Comparison of ENCODE assay signal across 1 cellular context in the genomic region with DNA sequence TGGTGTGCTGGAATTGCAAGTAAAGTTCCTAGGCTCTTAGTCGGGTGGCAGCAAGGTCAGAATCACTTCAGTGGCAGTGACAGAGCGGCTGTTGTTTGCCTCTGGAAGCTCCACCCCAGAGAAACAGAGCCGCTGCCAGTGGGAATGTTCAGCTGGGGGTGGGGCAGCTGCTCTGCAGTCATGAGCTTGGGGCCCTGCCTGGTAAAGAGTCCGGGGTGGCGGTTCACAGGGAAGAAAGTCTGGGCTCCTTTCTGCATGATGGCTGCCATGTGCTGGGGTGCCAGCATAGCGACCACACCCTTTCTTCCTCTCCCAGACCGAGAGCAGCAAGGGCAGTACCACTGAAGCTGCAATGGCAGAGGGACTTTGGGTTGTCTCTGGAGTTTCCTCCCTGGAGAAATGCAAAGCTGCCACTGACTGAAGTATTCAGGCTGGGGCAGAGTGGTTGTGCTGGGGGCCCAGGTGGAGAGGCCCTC.
TF ChIP-seq lines count a peak whose summit lies in the region.

No MANE protein-coding gene starts in this region.

TF ChIP-seq in HepG2, 621 proteins besides CTCF, POLR2A, EP300 and RAD21 (continued from another document and continues in another):
- TF ChIP-seq, protein P1, sequence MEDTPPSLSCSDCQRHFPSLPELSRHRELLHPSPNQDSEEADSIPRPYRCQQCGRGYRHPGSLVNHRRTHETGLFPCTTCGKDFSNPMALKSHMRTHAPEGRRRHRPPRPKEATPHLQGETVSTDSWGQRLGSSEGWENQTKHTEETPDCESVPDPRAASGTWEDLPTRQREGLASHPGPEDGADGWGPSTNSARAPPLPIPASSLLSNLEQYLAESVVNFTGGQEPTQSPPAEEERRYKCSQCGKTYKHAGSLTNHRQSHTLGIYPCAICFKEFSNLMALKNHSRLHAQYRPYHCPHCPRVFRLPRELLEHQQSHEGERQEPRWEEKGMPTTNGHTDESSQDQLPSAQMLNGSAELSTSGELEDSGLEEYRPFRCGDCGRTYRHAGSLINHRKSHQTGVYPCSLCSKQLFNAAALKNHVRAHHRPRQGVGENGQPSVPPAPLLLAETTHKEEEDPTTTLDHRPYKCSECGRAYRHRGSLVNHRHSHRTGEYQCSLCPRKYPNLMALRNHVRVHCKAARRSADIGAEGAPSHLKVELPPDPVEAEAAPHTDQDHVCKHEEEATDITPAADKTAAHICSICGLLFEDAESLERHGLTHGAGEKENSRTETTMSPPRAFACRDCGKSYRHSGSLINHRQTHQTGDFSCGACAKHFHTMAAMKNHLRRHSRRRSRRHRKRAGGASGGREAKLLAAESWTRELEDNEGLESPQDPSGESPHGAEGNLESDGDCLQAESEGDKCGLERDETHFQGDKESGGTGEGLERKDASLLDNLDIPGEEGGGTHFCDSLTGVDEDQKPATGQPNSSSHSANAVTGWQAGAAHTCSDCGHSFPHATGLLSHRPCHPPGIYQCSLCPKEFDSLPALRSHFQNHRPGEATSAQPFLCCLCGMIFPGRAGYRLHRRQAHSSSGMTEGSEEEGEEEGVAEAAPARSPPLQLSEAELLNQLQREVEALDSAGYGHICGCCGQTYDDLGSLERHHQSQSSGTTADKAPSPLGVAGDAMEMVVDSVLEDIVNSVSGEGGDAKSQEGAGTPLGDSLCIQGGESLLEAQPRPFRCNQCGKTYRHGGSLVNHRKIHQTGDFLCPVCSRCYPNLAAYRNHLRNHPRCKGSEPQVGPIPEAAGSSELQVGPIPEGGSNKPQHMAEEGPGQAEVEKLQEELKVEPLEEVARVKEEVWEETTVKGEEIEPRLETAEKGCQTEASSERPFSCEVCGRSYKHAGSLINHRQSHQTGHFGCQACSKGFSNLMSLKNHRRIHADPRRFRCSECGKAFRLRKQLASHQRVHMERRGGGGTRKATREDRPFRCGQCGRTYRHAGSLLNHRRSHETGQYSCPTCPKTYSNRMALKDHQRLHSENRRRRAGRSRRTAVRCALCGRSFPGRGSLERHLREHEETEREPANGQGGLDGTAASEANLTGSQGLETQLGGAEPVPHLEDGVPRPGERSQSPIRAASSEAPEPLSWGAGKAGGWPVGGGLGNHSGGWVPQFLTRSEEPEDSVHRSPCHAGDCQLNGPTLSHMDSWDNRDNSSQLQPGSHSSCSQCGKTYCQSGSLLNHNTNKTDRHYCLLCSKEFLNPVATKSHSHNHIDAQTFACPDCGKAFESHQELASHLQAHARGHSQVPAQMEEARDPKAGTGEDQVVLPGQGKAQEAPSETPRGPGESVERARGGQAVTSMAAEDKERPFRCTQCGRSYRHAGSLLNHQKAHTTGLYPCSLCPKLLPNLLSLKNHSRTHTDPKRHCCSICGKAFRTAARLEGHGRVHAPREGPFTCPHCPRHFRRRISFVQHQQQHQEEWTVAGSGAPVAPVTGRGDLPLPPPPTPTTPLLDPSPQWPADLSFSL (CRISPR knock-in tag; IDR thresholded peaks at IDR 0.05) = no peak
- TF ChIP-seq, protein P2, sequence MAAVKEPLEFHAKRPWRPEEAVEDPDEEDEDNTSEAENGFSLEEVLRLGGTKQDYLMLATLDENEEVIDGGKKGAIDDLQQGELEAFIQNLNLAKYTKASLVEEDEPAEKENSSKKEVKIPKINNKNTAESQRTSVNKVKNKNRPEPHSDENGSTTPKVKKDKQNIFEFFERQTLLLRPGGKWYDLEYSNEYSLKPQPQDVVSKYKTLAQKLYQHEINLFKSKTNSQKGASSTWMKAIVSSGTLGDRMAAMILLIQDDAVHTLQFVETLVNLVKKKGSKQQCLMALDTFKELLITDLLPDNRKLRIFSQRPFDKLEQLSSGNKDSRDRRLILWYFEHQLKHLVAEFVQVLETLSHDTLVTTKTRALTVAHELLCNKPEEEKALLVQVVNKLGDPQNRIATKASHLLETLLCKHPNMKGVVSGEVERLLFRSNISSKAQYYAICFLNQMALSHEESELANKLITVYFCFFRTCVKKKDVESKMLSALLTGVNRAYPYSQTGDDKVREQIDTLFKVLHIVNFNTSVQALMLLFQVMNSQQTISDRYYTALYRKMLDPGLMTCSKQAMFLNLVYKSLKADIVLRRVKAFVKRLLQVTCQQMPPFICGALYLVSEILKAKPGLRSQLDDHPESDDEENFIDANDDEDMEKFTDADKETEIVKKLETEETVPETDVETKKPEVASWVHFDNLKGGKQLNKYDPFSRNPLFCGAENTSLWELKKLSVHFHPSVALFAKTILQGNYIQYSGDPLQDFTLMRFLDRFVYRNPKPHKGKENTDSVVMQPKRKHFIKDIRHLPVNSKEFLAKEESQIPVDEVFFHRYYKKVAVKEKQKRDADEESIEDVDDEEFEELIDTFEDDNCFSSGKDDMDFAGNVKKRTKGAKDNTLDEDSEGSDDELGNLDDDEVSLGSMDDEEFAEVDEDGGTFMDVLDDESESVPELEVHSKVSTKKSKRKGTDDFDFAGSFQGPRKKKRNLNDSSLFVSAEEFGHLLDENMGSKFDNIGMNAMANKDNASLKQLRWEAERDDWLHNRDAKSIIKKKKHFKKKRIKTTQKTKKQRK (IDR thresholded peaks at IDR 0.05; ENCODE audit: low read length) = no peak
- TF ChIP-seq JDP2 (CRISPR knock-in tag; IDR thresholded peaks at IDR 0.05; ENCODE audit: borderline replicate concordance) (no peak), ZBTB7B (CRISPR knock-in tag; IDR thresholded peaks at IDR 0.05) (0 out of 2 replicates have a peak, but pooled peaks have one; percentile 37), MAFF (IDR thresholded peaks at IDR 0.05; ENCODE audit: low read depth, low read length) (no peak), YEATS2 (CRISPR knock-in tag; IDR thresholded peaks at IDR 0.05; ENCODE audit: borderline replicate concordance) (no peak), ZNF567 (CRISPR knock-in tag; IDR thresholded peaks at IDR 0.05; ENCODE audit: borderline replicate concordance) (0 out of 2 replicates have a peak, but pooled peaks have one; percentile 21), PITX1 (CRISPR knock-in tag; IDR thresholded peaks at IDR 0.05) (no peak), ZNF776 (CRISPR knock-in tag; IDR thresholded peaks at IDR 0.05) (no peak), PHF21A (CRISPR knock-in tag; IDR thresholded peaks at IDR 0.05) (no peak), GTF2F1 (IDR thresholded peaks at IDR 0.05; ENCODE audit: low read length) (no peak), ZNF343 (CRISPR knock-in tag; IDR thresholded peaks at IDR 0.05) (0 out of 2 replicates have a peak, but pooled peaks have one; percentile 56), ZNF709 (CRISPR knock-in tag; IDR thresholded peaks at IDR 0.05) (no peak), NONO (IDR thresholded peaks at IDR 0.05) (no peak), NONO (CRISPR knock-in tag; conservative IDR thresholded peaks at IDR 0.05) (no peak), CEBPG (CRISPR knock-in tag; IDR thresholded peaks at IDR 0.05) (no peak), ZNF20 (CRISPR knock-in tag; IDR thresholded peaks at IDR 0.05) (no peak), ZNF484 (CRISPR knock-in tag; IDR thresholded peaks at IDR 0.05; ENCODE audit: borderline replicate concordance, low read depth) (no peak), NAIF1 (CRISPR knock-in tag; IDR thresholded peaks at IDR 0.05; ENCODE audit: borderline replicate concordance) (no peak), ADNP (CRISPR knock-in tag; IDR thresholded peaks at IDR 0.05) (no peak), BRCA1 (CRISPR knock-in tag; IDR thresholded peaks at IDR 0.05) (no peak), ZNF260 (CRISPR knock-in tag; IDR thresholded peaks at IDR 0.05; ENCODE audit: borderline replicate concordance, low read depth) (no peak)
- TF ChIP-seq, protein P3, sequence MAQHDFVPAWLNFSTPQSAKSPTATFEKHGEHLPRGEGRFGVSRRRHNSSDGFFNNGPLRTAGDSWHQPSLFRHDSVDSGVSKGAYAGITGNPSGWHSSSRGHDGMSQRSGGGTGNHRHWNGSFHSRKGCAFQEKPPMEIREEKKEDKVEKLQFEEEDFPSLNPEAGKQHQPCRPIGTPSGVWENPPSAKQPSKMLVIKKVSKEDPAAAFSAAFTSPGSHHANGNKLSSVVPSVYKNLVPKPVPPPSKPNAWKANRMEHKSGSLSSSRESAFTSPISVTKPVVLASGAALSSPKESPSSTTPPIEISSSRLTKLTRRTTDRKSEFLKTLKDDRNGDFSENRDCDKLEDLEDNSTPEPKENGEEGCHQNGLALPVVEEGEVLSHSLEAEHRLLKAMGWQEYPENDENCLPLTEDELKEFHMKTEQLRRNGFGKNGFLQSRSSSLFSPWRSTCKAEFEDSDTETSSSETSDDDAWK (CRISPR knock-in tag; IDR thresholded peaks at IDR 0.05) = no peak
- TF ChIP-seq, protein P4, sequence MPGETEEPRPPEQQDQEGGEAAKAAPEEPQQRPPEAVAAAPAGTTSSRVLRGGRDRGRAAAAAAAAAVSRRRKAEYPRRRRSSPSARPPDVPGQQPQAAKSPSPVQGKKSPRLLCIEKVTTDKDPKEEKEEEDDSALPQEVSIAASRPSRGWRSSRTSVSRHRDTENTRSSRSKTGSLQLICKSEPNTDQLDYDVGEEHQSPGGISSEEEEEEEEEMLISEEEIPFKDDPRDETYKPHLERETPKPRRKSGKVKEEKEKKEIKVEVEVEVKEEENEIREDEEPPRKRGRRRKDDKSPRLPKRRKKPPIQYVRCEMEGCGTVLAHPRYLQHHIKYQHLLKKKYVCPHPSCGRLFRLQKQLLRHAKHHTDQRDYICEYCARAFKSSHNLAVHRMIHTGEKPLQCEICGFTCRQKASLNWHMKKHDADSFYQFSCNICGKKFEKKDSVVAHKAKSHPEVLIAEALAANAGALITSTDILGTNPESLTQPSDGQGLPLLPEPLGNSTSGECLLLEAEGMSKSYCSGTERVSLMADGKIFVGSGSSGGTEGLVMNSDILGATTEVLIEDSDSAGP (CRISPR knock-in tag; IDR thresholded peaks at IDR 0.05; ENCODE audit: borderline replicate concordance) = peak; percentile 11; the same call in 1 of the 2 replicates
- TF ChIP-seq, protein P5, sequence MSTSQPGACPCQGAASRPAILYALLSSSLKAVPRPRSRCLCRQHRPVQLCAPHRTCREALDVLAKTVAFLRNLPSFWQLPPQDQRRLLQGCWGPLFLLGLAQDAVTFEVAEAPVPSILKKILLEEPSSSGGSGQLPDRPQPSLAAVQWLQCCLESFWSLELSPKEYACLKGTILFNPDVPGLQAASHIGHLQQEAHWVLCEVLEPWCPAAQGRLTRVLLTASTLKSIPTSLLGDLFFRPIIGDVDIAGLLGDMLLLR (CRISPR knock-in tag; IDR thresholded peaks at IDR 0.05) = no peak
- TF ChIP-seq, protein P6, sequence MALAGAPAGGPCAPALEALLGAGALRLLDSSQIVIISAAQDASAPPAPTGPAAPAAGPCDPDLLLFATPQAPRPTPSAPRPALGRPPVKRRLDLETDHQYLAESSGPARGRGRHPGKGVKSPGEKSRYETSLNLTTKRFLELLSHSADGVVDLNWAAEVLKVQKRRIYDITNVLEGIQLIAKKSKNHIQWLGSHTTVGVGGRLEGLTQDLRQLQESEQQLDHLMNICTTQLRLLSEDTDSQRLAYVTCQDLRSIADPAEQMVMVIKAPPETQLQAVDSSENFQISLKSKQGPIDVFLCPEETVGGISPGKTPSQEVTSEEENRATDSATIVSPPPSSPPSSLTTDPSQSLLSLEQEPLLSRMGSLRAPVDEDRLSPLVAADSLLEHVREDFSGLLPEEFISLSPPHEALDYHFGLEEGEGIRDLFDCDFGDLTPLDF (CRISPR knock-in tag; IDR thresholded peaks at IDR 0.05) = no peak
- TF ChIP-seq, protein P7, sequence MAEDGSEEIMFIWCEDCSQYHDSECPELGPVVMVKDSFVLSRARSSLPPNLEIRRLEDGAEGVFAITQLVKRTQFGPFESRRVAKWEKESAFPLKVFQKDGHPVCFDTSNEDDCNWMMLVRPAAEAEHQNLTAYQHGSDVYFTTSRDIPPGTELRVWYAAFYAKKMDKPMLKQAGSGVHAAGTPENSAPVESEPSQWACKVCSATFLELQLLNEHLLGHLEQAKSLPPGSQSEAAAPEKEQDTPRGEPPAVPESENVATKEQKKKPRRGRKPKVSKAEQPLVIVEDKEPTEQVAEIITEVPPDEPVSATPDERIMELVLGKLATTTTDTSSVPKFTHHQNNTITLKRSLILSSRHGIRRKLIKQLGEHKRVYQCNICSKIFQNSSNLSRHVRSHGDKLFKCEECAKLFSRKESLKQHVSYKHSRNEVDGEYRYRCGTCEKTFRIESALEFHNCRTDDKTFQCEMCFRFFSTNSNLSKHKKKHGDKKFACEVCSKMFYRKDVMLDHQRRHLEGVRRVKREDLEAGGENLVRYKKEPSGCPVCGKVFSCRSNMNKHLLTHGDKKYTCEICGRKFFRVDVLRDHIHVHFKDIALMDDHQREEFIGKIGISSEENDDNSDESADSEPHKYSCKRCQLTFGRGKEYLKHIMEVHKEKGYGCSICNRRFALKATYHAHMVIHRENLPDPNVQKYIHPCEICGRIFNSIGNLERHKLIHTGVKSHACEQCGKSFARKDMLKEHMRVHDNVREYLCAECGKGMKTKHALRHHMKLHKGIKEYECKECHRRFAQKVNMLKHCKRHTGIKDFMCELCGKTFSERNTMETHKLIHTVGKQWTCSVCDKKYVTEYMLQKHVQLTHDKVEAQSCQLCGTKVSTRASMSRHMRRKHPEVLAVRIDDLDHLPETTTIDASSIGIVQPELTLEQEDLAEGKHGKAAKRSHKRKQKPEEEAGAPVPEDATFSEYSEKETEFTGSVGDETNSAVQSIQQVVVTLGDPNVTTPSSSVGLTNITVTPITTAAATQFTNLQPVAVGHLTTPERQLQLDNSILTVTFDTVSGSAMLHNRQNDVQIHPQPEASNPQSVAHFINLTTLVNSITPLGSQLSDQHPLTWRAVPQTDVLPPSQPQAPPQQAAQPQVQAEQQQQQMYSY (CRISPR knock-in tag; IDR thresholded peaks at IDR 0.05) = no peak
- TF ChIP-seq, protein P8, sequence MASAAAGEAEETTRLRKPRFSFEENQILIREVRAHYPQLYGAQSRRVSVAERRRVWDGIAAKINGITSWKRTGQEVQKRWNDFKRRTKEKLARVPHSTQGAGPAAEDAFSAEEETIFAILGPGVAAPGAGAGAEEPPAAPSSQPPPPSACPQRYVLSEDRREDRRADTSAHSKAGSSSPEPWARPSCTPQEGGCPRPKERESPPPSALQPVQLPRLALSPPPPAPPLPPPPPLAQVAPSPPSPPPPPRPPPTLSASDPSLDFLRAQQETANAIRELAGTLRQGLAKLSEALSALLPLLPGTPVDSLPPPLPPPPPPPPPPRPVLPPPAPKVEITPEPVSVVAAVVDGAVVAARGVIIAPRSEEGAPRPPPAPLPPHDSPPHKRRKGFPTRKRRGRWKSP (CRISPR knock-in tag; IDR thresholded peaks at IDR 0.05) = no peak
- TF ChIP-seq, protein P9, sequence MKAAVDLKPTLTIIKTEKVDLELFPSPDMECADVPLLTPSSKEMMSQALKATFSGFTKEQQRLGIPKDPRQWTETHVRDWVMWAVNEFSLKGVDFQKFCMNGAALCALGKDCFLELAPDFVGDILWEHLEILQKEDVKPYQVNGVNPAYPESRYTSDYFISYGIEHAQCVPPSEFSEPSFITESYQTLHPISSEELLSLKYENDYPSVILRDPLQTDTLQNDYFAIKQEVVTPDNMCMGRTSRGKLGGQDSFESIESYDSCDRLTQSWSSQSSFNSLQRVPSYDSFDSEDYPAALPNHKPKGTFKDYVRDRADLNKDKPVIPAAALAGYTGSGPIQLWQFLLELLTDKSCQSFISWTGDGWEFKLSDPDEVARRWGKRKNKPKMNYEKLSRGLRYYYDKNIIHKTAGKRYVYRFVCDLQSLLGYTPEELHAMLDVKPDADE (CRISPR knock-in tag; IDR thresholded peaks at IDR 0.05) = no peak
- TF ChIP-seq, protein P10, sequence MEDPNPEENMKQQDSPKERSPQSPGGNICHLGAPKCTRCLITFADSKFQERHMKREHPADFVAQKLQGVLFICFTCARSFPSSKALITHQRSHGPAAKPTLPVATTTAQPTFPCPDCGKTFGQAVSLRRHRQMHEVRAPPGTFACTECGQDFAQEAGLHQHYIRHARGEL (CRISPR knock-in tag; IDR thresholded peaks at IDR 0.05) = no peak
- TF ChIP-seq, protein P11, sequence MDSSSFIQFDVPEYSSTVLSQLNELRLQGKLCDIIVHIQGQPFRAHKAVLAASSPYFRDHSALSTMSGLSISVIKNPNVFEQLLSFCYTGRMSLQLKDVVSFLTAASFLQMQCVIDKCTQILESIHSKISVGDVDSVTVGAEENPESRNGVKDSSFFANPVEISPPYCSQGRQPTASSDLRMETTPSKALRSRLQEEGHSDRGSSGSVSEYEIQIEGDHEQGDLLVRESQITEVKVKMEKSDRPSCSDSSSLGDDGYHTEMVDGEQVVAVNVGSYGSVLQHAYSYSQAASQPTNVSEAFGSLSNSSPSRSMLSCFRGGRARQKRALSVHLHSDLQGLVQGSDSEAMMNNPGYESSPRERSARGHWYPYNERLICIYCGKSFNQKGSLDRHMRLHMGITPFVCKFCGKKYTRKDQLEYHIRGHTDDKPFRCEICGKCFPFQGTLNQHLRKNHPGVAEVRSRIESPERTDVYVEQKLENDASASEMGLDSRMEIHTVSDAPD (CRISPR knock-in tag; IDR thresholded peaks at IDR 0.05) = no peak
